In the genomic region with DNA sequence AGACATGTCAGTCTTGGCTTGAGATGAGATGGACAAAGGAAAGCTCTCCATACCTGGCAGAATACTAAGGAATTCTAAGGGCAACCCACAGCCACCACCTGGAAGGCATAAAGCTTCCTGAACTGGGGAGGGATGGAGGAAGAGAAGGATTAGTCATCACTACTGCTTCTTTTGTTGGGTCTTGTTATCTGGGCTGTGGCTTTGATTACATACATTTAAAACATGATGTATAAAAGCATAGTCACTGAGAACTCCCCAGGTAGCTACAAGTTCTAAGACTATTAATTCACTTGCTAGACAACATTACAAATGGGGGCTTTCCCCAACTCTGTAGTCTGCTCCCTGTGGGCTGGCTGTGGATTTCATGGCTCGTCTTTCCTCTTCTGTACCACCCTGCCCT, we compare ENCODE assay signal across 20 cellular contexts. TPM values are rescaled to one million over a fixed set of nuclear protein-coding genes. Genes with fewer than 3 reads are reported as not detected.
A peak's percentile ranks its signal among the peaks of the same experiment; 100 is the strongest.
DNase-seq lines count a peak whose midpoint lies in the region; ATAC-seq and TF ChIP-seq lines count a peak whose summit lies in the region.
"Had no signal": no experiment of that assay in that cellular context is flagged by ENCODE, and none has a peak within 500 bp of the region (broad histone marks: within the 10 kb centered on the region; RNA-seq: fewer than 3 reads in every experiment).

No MANE protein-coding gene starts in this region.

- H3K4me1 ChIP-seq in foreskin keratinocyte: peaks cover 12% of the 10 kb centered on the region
- H3K4me1 ChIP-seq: HAP-1 had no signal

- DNase-seq in T-helper 1 cell: no peak
- peak; percentile 54 for DNase-seq in HPDE6-E6E7 (ENCODE audit: extremely low spot score)
- DNase-seq in foreskin keratinocyte: peak; percentile 96
- DNase-seq in left lobe of liver (ENCODE audit: low spot score): no peak
- DNase-seq: activated T-cell treated with anti-CD3 and anti-CD28 coated beads, Interleukin-2, amount 50 U/mL, for 4 hours; caudate nucleus; COR-L47; NCI-H2029; NCI-H69; SHP77; substantia nigra had no signal

- peaks cover 18% of the 10 kb centered on the region for H3K4me1 Mint-ChIP-seq in T-helper 1 cell treated with Interleukin-12 subunit alpha and Interleukin-12 subunit beta and Interleukin-4 antibody, amounts not matched to agents 30 μg/mL and 1 μg/mL, for 36 hours (ENCODE audit: low read depth)
- peaks cover 31% of the 10 kb centered on the region for H3K4me1 Mint-ChIP-seq in activated naive CD8-positive, alpha-beta T cell (ENCODE audit: low read depth)

- TF ChIP-seq CTCF in foreskin keratinocyte (conservative IDR thresholded peaks at IDR 0.05): no peak

- H3K27ac ChIP-seq in foreskin keratinocyte: peak overlapping the region; percentile 33
- H3K27ac ChIP-seq: 22Rv1, esophagus muscularis mucosa, neutrophil, skin epidermis had no signal

- H3K36me3 Mint-ChIP-seq in T-helper 1 cell treated with Interleukin-12 subunit alpha and Interleukin-12 subunit beta and Interleukin-4 antibody, amounts not matched to agents 30 μg/mL and 1 μg/mL, for 36 hours (ENCODE audit: low read depth): peaks cover 34% of the 10 kb centered on the region
- H3K36me3 Mint-ChIP-seq in activated naive CD8-positive, alpha-beta T cell: peaks cover 3% of the 10 kb centered on the region

- ATAC-seq in foreskin keratinocyte (peak; percentile 99), left lobe of liver (no peak), GM18858 (IDR thresholded peaks at IDR 0.05; ENCODE audit: unreplicated experiment) (no peak), GM18870 (IDR thresholded peaks at IDR 0.05; ENCODE audit: unreplicated experiment) (no peak)

- no peak overlapping the region for H3K4me3 Mint-ChIP-seq in T-helper 1 cell treated with Interleukin-12 subunit alpha and Interleukin-12 subunit beta and Interleukin-4 antibody, amounts not matched to agents 30 μg/mL and 1 μg/mL, for 36 hours
- H3K4me3 Mint-ChIP-seq in activated naive CD8-positive, alpha-beta T cell: no peak overlapping the region
- H3K4me3 Mint-ChIP-seq: activated T-cell treated with anti-CD3 and anti-CD28 coated beads, Interleukin-2, amount 50 U/mL, for 4 hours had no signal

- H3K27me3 ChIP-seq in foreskin keratinocyte: no peaks in the 10 kb centered on the region
- H3K27me3 ChIP-seq: esophagus muscularis mucosa, neutrophil had no signal

- no peaks in the 10 kb centered on the region for H3K9me3 Mint-ChIP-seq in T-helper 1 cell treated with Interleukin-12 subunit alpha and Interleukin-12 subunit beta and Interleukin-4 antibody, amounts not matched to agents 30 μg/mL and 1 μg/mL, for 36 hours
- H3K9me3 Mint-ChIP-seq in activated naive CD8-positive, alpha-beta T cell (ENCODE audit: low read depth): no peaks in the 10 kb centered on the region
- H3K9me3 Mint-ChIP-seq: activated T-cell treated with anti-CD3 and anti-CD28 coated beads, Interleukin-2, amount 50 U/mL, for 4 hours had no signal

- H3K27ac Mint-ChIP-seq in T-helper 1 cell treated with Interleukin-12 subunit alpha and Interleukin-12 subunit beta and Interleukin-4 antibody, amounts not matched to agents 30 μg/mL and 1 μg/mL, for 36 hours: peak overlapping the region; percentile 16
- peak overlapping the region; percentile 64 for H3K27ac Mint-ChIP-seq in activated naive CD8-positive, alpha-beta T cell

- H3K27me3 Mint-ChIP-seq in T-helper 1 cell treated with Interleukin-12 subunit alpha and Interleukin-12 subunit beta and Interleukin-4 antibody, amounts not matched to agents 30 μg/mL and 1 μg/mL, for 36 hours (ENCODE audit: low read depth): no peaks in the 10 kb centered on the region
- no peaks in the 10 kb centered on the region for H3K27me3 Mint-ChIP-seq in activated naive CD8-positive, alpha-beta T cell

RNA-seq across cellular contexts. Expression of gene RBM33, which starts 58.2 kb away (rescaled TPM):
- total RNA-seq in foreskin keratinocyte: 21.0 and 23.0 TPM in 2 replicates
- 6.1 and 6.5 TPM in 2 replicates for polyA plus RNA-seq in foreskin keratinocyte
- 40.6 TPM for total RNA-seq in left lobe of liver

Comparison
In these comparisons a context has a peak if more than half of its experiments do, and no peak if none do; other contexts are left out.
1. DNase-seq: peak in HPDE6-E6E7 (single experiment) and foreskin keratinocyte (2 of 2); none in T-helper 1 cell (0 of 5) and left lobe of liver (single experiment).